In genomic region chr4:100823066-100823992, GRCh38 we compare ENCODE assay signal across 9 cellular contexts.
A peak's percentile ranks its signal among the peaks of the same experiment; 100 is the strongest.
DNase-seq lines count a peak whose midpoint lies in the region; ATAC-seq and TF ChIP-seq lines count a peak whose summit lies in the region.
"Had no signal": no experiment of that assay in that cellular context is flagged by ENCODE, and none has a peak within 500 bp of the region (broad histone marks: within the 10 kb centered on the region; RNA-seq: fewer than 3 reads in every experiment).

No MANE protein-coding gene starts in this region.

- H3K36me3 ChIP-seq in Peyer's patch = no peaks in the 10 kb centered on the region
- no peaks in the 10 kb centered on the region for H3K36me3 ChIP-seq in neuronal stem cell (replicated peaks in 1 of 2; ENCODE audit: control insufficient read depth in 2 of 2, insufficient read depth in 2 of 2, low read length in 2 of 2)
- H3K36me3 ChIP-seq: right lobe of liver had no signal

- no peak overlapping the region for H3K14ac ChIP-seq in neuronal stem cell (ENCODE audit: low read length)

- TF ChIP-seq CTCF in fibroblast of the aortic adventitia (IDR thresholded peaks at IDR 0.05; ENCODE audit: insufficient read depth, low read length) = no peak
- no peak for TF ChIP-seq CTCF in Peyer's patch (IDR thresholded peaks at IDR 0.05)

- H2BK120ac ChIP-seq in neuronal stem cell (ENCODE audit: low read depth, low read length) = no peak overlapping the region

- no peak overlapping the region for H4K8ac ChIP-seq in neuronal stem cell (ENCODE audit: low read depth, low read length)

- no peak overlapping the region for H3K27ac ChIP-seq in Peyer's patch
- H3K27ac ChIP-seq in neuronal stem cell (replicated peaks; ENCODE audit: low read length) = no peak overlapping the region
- H3K27ac ChIP-seq: right lobe of liver had no signal

- no peak for TF ChIP-seq POLR2A in Peyer's patch (IDR thresholded peaks at IDR 0.05)

- H3K23ac ChIP-seq in neuronal stem cell (ENCODE audit: low read depth, low read length, poor library complexity) = no peak overlapping the region

- DNase-seq in fibroblast of the aortic adventitia (ENCODE audit: low read depth) (peak; percentile 36), Peyer's patch (no peak), neuronal stem cell (ENCODE audit: low spot score) (no peak), NCI-H1048 (lab: John Stamatoyannopoulos, UW) (no peak), NCI-H82 (lab: John Stamatoyannopoulos, UW) (no peak)
- DNase-seq: right lobe of liver had no signal

- H2BK12ac ChIP-seq in neuronal stem cell (ENCODE audit: low read length) = no peak overlapping the region

- no peaks in the 10 kb centered on the region for H3K9me3 ChIP-seq in Peyer's patch
- H3K9me3 ChIP-seq in neuronal stem cell (replicated peaks in 1 of 2; ENCODE audit: control insufficient read depth in 2 of 2, insufficient read depth in 1 of 2, low read depth in 1 of 2, low read length in 2 of 2) = no peaks in the 10 kb centered on the region
- H3K9me3 ChIP-seq: right lobe of liver had no signal

- ATAC-seq in GM18502 (IDR thresholded peaks at IDR 0.05; ENCODE audit: poor library complexity, unreplicated experiment) (peak; percentile 87), GM21423 (IDR thresholded peaks at IDR 0.05; ENCODE audit: unreplicated experiment) (peak; percentile 63), HG03520 (IDR thresholded peaks at IDR 0.05; ENCODE audit: unreplicated experiment) (peak; percentile 77)

- WGBS in neuronal stem cell (ENCODE audit: extremely low coverage in 2 of 2, insufficient read length in 2 of 2, insufficient replicate concordance in 1 of 2), 2 donors = no CpG with 5 or more reads among the region's 4 CpGs

- H3K27me3 ChIP-seq in Peyer's patch (no peaks in the 10 kb centered on the region), neuronal stem cell (ENCODE audit: control insufficient read depth in 3 of 3, insufficient read depth in 3 of 3, low read depth in 1 of 3, low read length in 3 of 3) (no peaks in the 10 kb centered on the region)
- H3K27me3 ChIP-seq: right lobe of liver had no signal

- no peaks in the 10 kb centered on the region for H3K79me1 ChIP-seq in neuronal stem cell (ENCODE audit: low read depth, low read length)

- no peak overlapping the region for H2AK5ac ChIP-seq in neuronal stem cell (ENCODE audit: low read depth, low read length)

- H3K9ac ChIP-seq in neuronal stem cell (ENCODE audit: low read depth, low read length, poor library complexity) = no peak overlapping the region

- no peak overlapping the region for H4K91ac ChIP-seq in neuronal stem cell (ENCODE audit: low read depth, low read length, poor library complexity)

- H2AFZ ChIP-seq in neuronal stem cell (ENCODE audit: low read length) = no peak overlapping the region

- H3K18ac ChIP-seq in neuronal stem cell (ENCODE audit: low read length) = no peak overlapping the region

- no peak overlapping the region for H2BK5ac ChIP-seq in neuronal stem cell (ENCODE audit: low read length)

- H3K4ac ChIP-seq in neuronal stem cell (ENCODE audit: low read length) = no peak overlapping the region

- no peak overlapping the region for H2BK15ac ChIP-seq in neuronal stem cell (ENCODE audit: low read length)

- H3K4me2 ChIP-seq in neuronal stem cell (ENCODE audit: insufficient read depth, low read length, poor library complexity, severe bottlenecking) = no peak overlapping the region

- H3K4me3 ChIP-seq in fibroblast of the aortic adventitia (ENCODE audit: low read depth, low read length) (no peak overlapping the region), Peyer's patch (no peak overlapping the region), neuronal stem cell (ENCODE audit: low read length in 2 of 2) (no peak overlapping the region)
- H3K4me3 ChIP-seq: right lobe of liver had no signal

- no peaks in the 10 kb centered on the region for H3K4me1 ChIP-seq in Peyer's patch
- no peaks in the 10 kb centered on the region for H3K4me1 ChIP-seq in neuronal stem cell (ENCODE audit: control insufficient read depth in 2 of 2, insufficient read depth in 1 of 2, low read depth in 1 of 2, low read length in 2 of 2)
- H3K4me1 ChIP-seq: right lobe of liver had no signal
